ENCODE assay signal across 32 cellular contexts in genomic region chr4:132542228-132542627, GRCh38.
"Had no signal": no experiment of that assay in that cellular context is flagged by ENCODE, and none has a peak within 500 bp of the region (broad histone marks: within the 10 kb centered on the region; RNA-seq: fewer than 3 reads in every experiment).

No MANE protein-coding gene starts in this region.

- H3K27ac ChIP-seq: ascending aorta, breast epithelium, cardiac muscle cell, coronary artery, dorsolateral prefrontal cortex, VCaP had no signal

- H3K27me3 Mint-ChIP-seq: activated CD4-positive, alpha-beta memory T cell treated with anti-CD3 and anti-CD28 coated beads, Interleukin-2, amount 10 ng/mL, durations not matched to agents 7 days and 5 days; activated CD4-positive, alpha-beta T cell treated with anti-CD3 and anti-CD28 coated beads, Interleukin-2, amount 10 ng/mL, durations not matched to agents 7 days and 5 days; activated naive CD4-positive, alpha-beta T cell treated with anti-CD3 and anti-CD28 coated beads, Interleukin-2, amount 10 ng/mL, durations not matched to agents 7 days and 5 days; activated naive CD8-positive, alpha-beta T cell treated with anti-CD3 and anti-CD28 coated beads, Interleukin-2, amount 10 ng/mL, durations not matched to agents 7 days and 5 days; activated T-cell treated with anti-CD3 and anti-CD28 coated beads, Interleukin-2, amount 50 U/mL, for 24 hours; brain; central memory CD8-positive, alpha-beta T cell; dendritic cell treated with granulocyte-macrophage colony-stimulating factor and Interleukin-4, amounts not matched to agents 40 ng/mL and 50 ng/mL, for 4 days; T-helper 17 cell had no signal

- ATAC-seq: activated naive CD4-positive, alpha-beta T cell treated with anti-CD3 and anti-CD28 coated beads, Interleukin-2, amount 50 U/mL, for 72 hours; activated T-cell treated with anti-CD3 and anti-CD28 coated beads, Interleukin-2, amount 50 U/mL, for 72 hours; esophagus mucosa; T-helper 17 cell; WTC11 had no signal

- H3K4me1 ChIP-seq: ascending aorta, breast epithelium had no signal

- H3K36me3 ChIP-seq: ascending aorta, breast epithelium, cardiac muscle cell had no signal

- H3K4me1 Mint-ChIP-seq: activated CD4-positive, alpha-beta memory T cell treated with anti-CD3 and anti-CD28 coated beads, Interleukin-2, amount 10 ng/mL, durations not matched to agents 7 days and 5 days; activated CD4-positive, alpha-beta T cell treated with anti-CD3 and anti-CD28 coated beads, Interleukin-2, amount 10 ng/mL, durations not matched to agents 7 days and 5 days; activated naive CD4-positive, alpha-beta T cell treated with anti-CD3 and anti-CD28 coated beads, Interleukin-2, amount 10 ng/mL, durations not matched to agents 7 days and 5 days; activated naive CD8-positive, alpha-beta T cell treated with anti-CD3 and anti-CD28 coated beads, Interleukin-2, amount 10 ng/mL, durations not matched to agents 7 days and 5 days; brain; central memory CD8-positive, alpha-beta T cell; endodermal cell; T-helper 17 cell had no signal

- H3K36me3 Mint-ChIP-seq: activated naive CD4-positive, alpha-beta T cell treated with anti-CD3 and anti-CD28 coated beads, Interleukin-2, amount 10 ng/mL, durations not matched to agents 7 days and 5 days; activated naive CD8-positive, alpha-beta T cell treated with anti-CD3 and anti-CD28 coated beads, Interleukin-2, amount 10 ng/mL, durations not matched to agents 7 days and 5 days; brain had no signal

- H3K4me3 Mint-ChIP-seq: activated CD4-positive, alpha-beta memory T cell treated with anti-CD3 and anti-CD28 coated beads, Interleukin-2, amount 10 ng/mL, durations not matched to agents 7 days and 5 days; activated CD4-positive, alpha-beta T cell treated with anti-CD3 and anti-CD28 coated beads, Interleukin-2, amount 10 ng/mL, durations not matched to agents 7 days and 5 days; activated naive CD4-positive, alpha-beta T cell treated with anti-CD3 and anti-CD28 coated beads, Interleukin-2, amount 10 ng/mL, durations not matched to agents 7 days and 5 days; activated naive CD8-positive, alpha-beta T cell treated with anti-CD3 and anti-CD28 coated beads, Interleukin-2, amount 10 ng/mL, durations not matched to agents 7 days and 5 days; activated T-cell treated with anti-CD3 and anti-CD28 coated beads, Interleukin-2, amount 50 U/mL, for 24 hours; activated T-cell treated with anti-CD3 and anti-CD28 coated beads, Interleukin-2, amount 50 U/mL, for 72 hours; brain; central memory CD8-positive, alpha-beta T cell; dendritic cell treated with granulocyte-macrophage colony-stimulating factor and Interleukin-4, amounts not matched to agents 40 ng/mL and 50 ng/mL, for 4 days; endodermal cell; T-helper 17 cell; T-helper 2 cell treated with Interferon-gamma antibody and Interleukin-4, amounts not matched to agents 5 μg/mL and 100 μg/mL, for 36 hours; WTC11 had no signal

- H3K27ac Mint-ChIP-seq: activated CD4-positive, alpha-beta memory T cell treated with anti-CD3 and anti-CD28 coated beads, Interleukin-2, amount 10 ng/mL, durations not matched to agents 7 days and 5 days; activated CD4-positive, alpha-beta T cell treated with anti-CD3 and anti-CD28 coated beads, Interleukin-2, amount 10 ng/mL, durations not matched to agents 7 days and 5 days; activated naive CD4-positive, alpha-beta T cell treated with anti-CD3 and anti-CD28 coated beads, Interleukin-2, amount 10 ng/mL, durations not matched to agents 7 days and 5 days; activated naive CD4-positive, alpha-beta T cell treated with anti-CD3 and anti-CD28 coated beads, Interleukin-2, amount 50 U/mL, for 72 hours; activated naive CD8-positive, alpha-beta T cell treated with anti-CD3 and anti-CD28 coated beads, Interleukin-2, amount 10 ng/mL, durations not matched to agents 7 days and 5 days; activated T-cell treated with anti-CD3 and anti-CD28 coated beads, Interleukin-2, amount 50 U/mL, for 24 hours; activated T-cell treated with anti-CD3 and anti-CD28 coated beads, Interleukin-2, amount 50 U/mL, for 72 hours; brain; dendritic cell treated with granulocyte-macrophage colony-stimulating factor and Interleukin-4, amounts not matched to agents 40 ng/mL and 50 ng/mL, for 4 days; endodermal cell; T-helper 17 cell; T-helper 2 cell treated with Interferon-gamma antibody and Interleukin-4, amounts not matched to agents 5 μg/mL and 100 μg/mL, for 36 hours; WTC11 had no signal

- H3K4me3 ChIP-seq: ascending aorta, breast epithelium, cardiac muscle cell, coronary artery, dorsolateral prefrontal cortex had no signal

- DNase-seq: activated CD4-positive, alpha-beta memory T cell treated with anti-CD3 and anti-CD28 coated beads, Interleukin-2, amount 10 ng/mL, durations not matched to agents 7 days and 5 days; activated CD4-positive, alpha-beta T cell treated with anti-CD3 and anti-CD28 coated beads for 1 hour; activated CD4-positive, alpha-beta T cell treated with anti-CD3 and anti-CD28 coated beads for 4 hours; activated CD4-positive, alpha-beta T cell treated with anti-CD3 and anti-CD28 coated beads, Interleukin-2, amount 10 ng/mL, durations not matched to agents 7 days and 5 days; activated CD4-positive, alpha-beta T cell treated with anti-CD3 and anti-CD28 coated beads, Interleukin-2, amount 50 U/mL, for 4 hours; activated CD8-positive, alpha-beta memory T cell treated with anti-CD3 and anti-CD28 coated beads, Interleukin-2, amount 50 U/mL, for 48 hours; activated gamma-delta T cell; activated naive CD4-positive, alpha-beta T cell; activated naive CD4-positive, alpha-beta T cell treated with anti-CD3 and anti-CD28 coated beads, Interleukin-2, amount 10 ng/mL, durations not matched to agents 7 days and 5 days; activated naive CD8-positive, alpha-beta T cell treated with anti-CD3 and anti-CD28 coated beads, Interleukin-2, amount 10 ng/mL, durations not matched to agents 7 days and 5 days; activated T-cell treated with anti-CD3 and anti-CD28 coated beads for 4 hours; activated T-cell treated with anti-CD3 and anti-CD28 coated beads, Interleukin-2, amount 50 U/mL, for 24 hours; activated T-cell treated with anti-CD3 and anti-CD28 coated beads, Interleukin-2, amount 50 U/mL, for 72 hours; dorsolateral prefrontal cortex; effector memory CD4-positive, alpha-beta T cell; endodermal cell; foreskin fibroblast; head of caudate nucleus; T-helper 1 cell; T-helper 17 cell had no signal

- H3K27me3 ChIP-seq: ascending aorta, breast epithelium, cardiac muscle cell, dorsolateral prefrontal cortex had no signal

- H3K9me3 ChIP-seq: ascending aorta had no signal
